9 cellular contexts compared by ENCODE assay signal in genomic region chr1:27366113-27366410, GRCh38. TPM values are rescaled to one million over a fixed set of nuclear protein-coding genes. Genes with fewer than 3 reads are reported as not detected.
DNase-seq lines count a peak whose midpoint lies in the region; ATAC-seq and TF ChIP-seq lines count a peak whose summit lies in the region.
"Had no signal": no experiment of that assay in that cellular context is flagged by ENCODE, and none has a peak within 500 bp of the region (broad histone marks: within the 10 kb centered on the region; RNA-seq: fewer than 3 reads in every experiment).

No MANE protein-coding gene starts in this region.

- H3K27me3 ChIP-seq in left lung: peaks cover 0 to 7% of the 10 kb centered on the region in 2 donors

- ATAC-seq in left lung (peak; percentile 67), HG02840 (IDR thresholded peaks at IDR 0.05; ENCODE audit: low FRiP score, unreplicated experiment) (no peak)

- peaks cover 0 to 39% of the 10 kb centered on the region in 2 donors for H3K36me3 ChIP-seq in left lung

- peak overlapping the region; percentile 97 for H3K4me3 Mint-ChIP-seq in dendritic cell treated with granulocyte-macrophage colony-stimulating factor and Interleukin-4, amounts not matched to agents 40 ng/mL and 50 ng/mL, for 4 days

- peak overlapping the region; percentile 53 for H3K4me3 ChIP-seq in HFF-Myc (replicated peaks; ENCODE audit: low read depth, low read length)
- peak overlapping the region; percentile 67 to 74 for H3K4me3 ChIP-seq in left lung

- no peaks in the 10 kb centered on the region for H3K9me3 ChIP-seq in left lung

- H3K27me3 Mint-ChIP-seq in dendritic cell treated with granulocyte-macrophage colony-stimulating factor and Interleukin-4, amounts not matched to agents 40 ng/mL and 50 ng/mL, for 4 days: peaks cover 4% of the 10 kb centered on the region

- DNase-seq in DMS 273 treated with DMSO at 0.1 percent for 48 hours (lab: John Stamatoyannopoulos, UW) (peak; percentile 46), HFF-Myc (ENCODE audit: extremely low read depth, low read depth) (no peak), NCI-H345 (lab: John Stamatoyannopoulos, UW) (peak; percentile 86), left lung (peak; percentile 90 to 96)
- peak; percentile 63 for DNase-seq in activated CD4-positive, alpha-beta T cell treated with anti-CD3 and anti-CD28 coated beads, Interleukin-2, amount 50 U/mL, for 1 hour
- peak; percentile 84 for DNase-seq in stimulated activated CD4-positive, alpha-beta T cell treated with anti-CD3 and anti-CD28 coated beads, Interleukin-1b, Interleukin-23, amount 100 ng/mL, for 48 hours

- H3K27ac Mint-ChIP-seq in dendritic cell treated with granulocyte-macrophage colony-stimulating factor and Interleukin-4, amounts not matched to agents 40 ng/mL and 50 ng/mL, for 4 days: peak overlapping the region; percentile 98

- intact Hi-C loops in dendritic cell treated with granulocyte-macrophage colony-stimulating factor and Interleukin-4, amounts not matched to agents 40 ng/mL and 50 ng/mL, for 4 days (cut with micrococcal nuclease): no loop called here
- intact Hi-C loops in left lung (cut with DNase I): no loop called here

- H3K27ac ChIP-seq in left lung: peak overlapping the region; percentile 91 to 98

- peaks cover 66% of the 10 kb centered on the region for H3K4me1 Mint-ChIP-seq in dendritic cell treated with granulocyte-macrophage colony-stimulating factor and Interleukin-4, amounts not matched to agents 40 ng/mL and 50 ng/mL, for 4 days (ENCODE audit: low read depth)

- H3K36me3 Mint-ChIP-seq in dendritic cell treated with granulocyte-macrophage colony-stimulating factor and Interleukin-4, amounts not matched to agents 40 ng/mL and 50 ng/mL, for 4 days (ENCODE audit: low read depth): peaks cover 44% of the 10 kb centered on the region

- H3K9me3 Mint-ChIP-seq in dendritic cell treated with granulocyte-macrophage colony-stimulating factor and Interleukin-4, amounts not matched to agents 40 ng/mL and 50 ng/mL, for 4 days: no peaks in the 10 kb centered on the region

- H3K4me1 ChIP-seq in left lung: peaks cover 23 to 58% of the 10 kb centered on the region in 2 donors

- TF ChIP-seq CTCF in HFF-Myc (IDR thresholded peaks at IDR 0.05; ENCODE audit: low read depth, low read length, missing control alignments) (no peak), left lung (IDR thresholded peaks at IDR 0.05) (no peak)

RNA-seq across cellular contexts. Expression of gene MAP3K6, which starts 0.7 kb away (rescaled TPM):
- 10 to 100 TPM; 81.7 to 83.3 TPM for total RNA-seq in left lung

RNA-seq across cellular contexts. Expression of gene FCN3, which starts 8.6 kb away (rescaled TPM):
- total RNA-seq in left lung: 100 to 1,000 TPM; 156 to 487 TPM
- total RNA-seq: activated CD8-positive, alpha-beta memory T cell treated with anti-CD3 and anti-CD28 coated beads for 36 hours had no signal

RNA-seq across cellular contexts. Expression of gene CD164L2, which starts 17.1 kb away (rescaled TPM):
- 1 to 10 TPM; 4.0 to 5.9 TPM for total RNA-seq in left lung
- total RNA-seq: activated CD8-positive, alpha-beta memory T cell treated with anti-CD3 and anti-CD28 coated beads for 36 hours had no signal

RNA-seq across cellular contexts. Expression of gene SYTL1, which starts 24.2 kb away (rescaled TPM):
- 10 to 100 TPM; 41.4 to 44.1 TPM for total RNA-seq in left lung

RNA-seq across cellular contexts. Expression of gene GPR3, which starts 26.4 kb away (rescaled TPM):
- under 1 TPM; 0.16 to 0.29 TPM for total RNA-seq in left lung
